ENCODE assay signal across 8 cellular contexts in the genomic region with DNA sequence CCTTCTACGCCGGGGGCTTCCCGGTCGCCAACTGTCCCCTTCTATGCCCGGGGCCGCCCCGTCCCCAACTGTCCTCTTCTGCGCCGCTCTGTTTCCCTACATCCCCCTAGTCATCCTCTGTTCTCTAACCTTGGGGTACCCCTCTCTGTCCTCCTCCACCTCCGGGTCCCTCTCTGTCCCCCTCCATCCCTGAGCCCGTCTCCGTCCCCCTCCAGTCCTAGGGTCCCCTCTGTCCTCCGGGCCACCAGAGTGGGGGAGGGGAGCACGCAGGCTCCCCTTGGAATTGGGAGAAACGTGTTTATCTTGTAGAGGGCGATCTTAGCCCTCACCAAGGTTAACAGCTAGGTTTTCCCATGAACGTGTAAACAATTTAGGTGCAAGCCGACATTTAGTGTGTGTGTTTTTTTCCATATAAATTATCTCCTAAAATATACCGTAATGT. TPM values are rescaled to one million over a fixed set of nuclear protein-coding genes. Genes with fewer than 3 reads are reported as not detected.
DNase-seq lines count a peak whose midpoint lies in the region; ATAC-seq and TF ChIP-seq lines count a peak whose summit lies in the region.

No MANE protein-coding gene starts in this region.

- H3K36me3 ChIP-seq in HEK293 (ENCODE audit: control insufficient read depth in 2 of 2, insufficient read depth in 1 of 2, low read length in 2 of 2) (peaks cover 13 to 16% of the 10 kb centered on the region in 2 experiments), SK-N-MC (ENCODE audit: insufficient read depth, low read length) (peaks cover 19% of the 10 kb centered on the region), right lobe of liver (peaks cover 0 to 17% (median 8%) of the 10 kb centered on the region in 4 donors), stomach smooth muscle (ENCODE audit: control insufficient read depth in 2 of 2, insufficient read depth in 2 of 2, low read length in 2 of 2) (peaks cover 11% of the 10 kb centered on the region in 2 donors)

- peak overlapping the region; percentile 55 for H3K4me3 ChIP-seq in HEK293 (ENCODE audit: low read depth, low read length)
- H3K4me3 ChIP-seq in SK-N-MC, result peak overlapping the region; percentile 80
- peak overlapping the region; percentile 58 to 69 (median 60) for H3K4me3 ChIP-seq in right lobe of liver
- H3K4me3 ChIP-seq in stomach smooth muscle (ENCODE audit: low read length in 2 of 2), result peak overlapping the region; percentile 85 to 89

- in situ Hi-C loops in Caki2 (cut with HindIII; ENCODE audit: low pct_unique_long_range_greater_than_20kb, low sequenced_read_pairs), result no loop called here

- H3K9me3 ChIP-seq in HEK293 (ENCODE audit: control insufficient read depth, insufficient read depth, low read depth, low read length) (no peaks in the 10 kb centered on the region), SK-N-MC (ENCODE audit: low read depth, low read length) (no peaks in the 10 kb centered on the region), right lobe of liver (no peaks in the 10 kb centered on the region), stomach smooth muscle (ENCODE audit: control insufficient read depth in 2 of 2, low read length in 2 of 2) (no peaks in the 10 kb centered on the region)

- DNase-seq in Caki2 (ENCODE audit: low read depth) (peak; percentile 56), SK-N-MC (ENCODE audit: low read depth, low spot score) (no peak), cerebellum (ENCODE audit: low spot score) (peak; percentile 56), right lobe of liver (peak; percentile 71 to 78 (median 78)), activated gamma-delta T cell (lab: John Stamatoyannopoulos, UW) (no peak), kidney glomerular epithelial cell (lab: John Stamatoyannopoulos, UW) (no peak)

- TF ChIP-seq CTCF in HEK293 (tag by site-specific recombination; IDR thresholded peaks at IDR 0.05) (0 out of 2 replicates have a peak, but pooled peaks have one; percentile 13), right lobe of liver (IDR thresholded peaks at IDR 0.05) (no peak)

- CTCF ChIA-PET in HEK293 (lab: Yijun Ruan, JAX), result no interaction called here

- intact Hi-C loops in right lobe of liver (cut with DNase I), result no loop called here

- 1% methylated on average over 19 of the region's 19 CpGs for WGBS in right lobe of liver (ENCODE audit: insufficient coverage, low coverage, low lambda C conversion rate, missing lambda C conversion rate)

- TF ChIP-seq POLR2A in right lobe of liver (IDR thresholded peaks at IDR 0.05), result no peak

- H3K9ac ChIP-seq in SK-N-MC (ENCODE audit: insufficient read length) (peak overlapping the region; percentile 98), stomach smooth muscle (ENCODE audit: low read length in 2 of 2) (peak overlapping the region; percentile 97 to 99)

- H3K4me1 ChIP-seq in HEK293 (ENCODE audit: control insufficient read depth, insufficient read depth, low read length), result peaks cover 6% of the 10 kb centered on the region; the same call in 1 of the 2 replicates
- H3K4me1 ChIP-seq in right lobe of liver, result peaks cover 0 to 18% (median 4%) of the 10 kb centered on the region in 4 donors
- H3K4me1 ChIP-seq in stomach smooth muscle (ENCODE audit: control insufficient read depth, insufficient read depth, low read length), result peaks cover 21% of the 10 kb centered on the region

- H3K27me3 ChIP-seq in right lobe of liver, result no peaks in the 10 kb centered on the region
- no peaks in the 10 kb centered on the region for H3K27me3 ChIP-seq in stomach smooth muscle (ENCODE audit: control insufficient read depth in 1 of 2, insufficient read depth in 2 of 2, low read length in 2 of 2)

- H3K27ac ChIP-seq in HEK293 (ENCODE audit: extremely low read depth, low read depth, low read length) (peak overlapping the region; percentile 97), SK-N-MC (peak overlapping the region; percentile 93), right lobe of liver (peak overlapping the region; percentile 100), stomach smooth muscle (ENCODE audit: low read length) (peak overlapping the region; percentile 100)

- peak; percentile 26 to 36 (median 32) for ATAC-seq in right lobe of liver

- POLR2A ChIA-PET in HEK293 (lab: Yijun Ruan, JAX), result interaction anchor here (0.8 to 4.0 kb wide), 33 partner anchors 8 to 613 kb away, joined by 3 to 57 read pairs (median 5); partner anchors contain the start of gene PITRM1

TF ChIP-seq in HEK293, 187 proteins besides CTCF, POLR2A, EP300 and RAD21 (continues in another document):
- TF ChIP-seq, protein P1, sequence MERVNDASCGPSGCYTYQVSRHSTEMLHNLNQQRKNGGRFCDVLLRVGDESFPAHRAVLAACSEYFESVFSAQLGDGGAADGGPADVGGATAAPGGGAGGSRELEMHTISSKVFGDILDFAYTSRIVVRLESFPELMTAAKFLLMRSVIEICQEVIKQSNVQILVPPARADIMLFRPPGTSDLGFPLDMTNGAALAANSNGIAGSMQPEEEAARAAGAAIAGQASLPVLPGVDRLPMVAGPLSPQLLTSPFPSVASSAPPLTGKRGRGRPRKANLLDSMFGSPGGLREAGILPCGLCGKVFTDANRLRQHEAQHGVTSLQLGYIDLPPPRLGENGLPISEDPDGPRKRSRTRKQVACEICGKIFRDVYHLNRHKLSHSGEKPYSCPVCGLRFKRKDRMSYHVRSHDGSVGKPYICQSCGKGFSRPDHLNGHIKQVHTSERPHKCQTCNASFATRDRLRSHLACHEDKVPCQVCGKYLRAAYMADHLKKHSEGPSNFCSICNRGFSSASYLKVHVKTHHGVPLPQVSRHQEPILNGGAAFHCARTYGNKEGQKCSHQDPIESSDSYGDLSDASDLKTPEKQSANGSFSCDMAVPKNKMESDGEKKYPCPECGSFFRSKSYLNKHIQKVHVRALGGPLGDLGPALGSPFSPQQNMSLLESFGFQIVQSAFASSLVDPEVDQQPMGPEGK (tag by site-specific recombination; IDR thresholded peaks at IDR 0.05), result peak; percentile 77
- TF ChIP-seq ZBTB20 (tag by site-specific recombination; IDR thresholded peaks at IDR 0.05) (peak; percentile 29; the same call in 1 of the 2 replicates), REPIN1 (tag by site-specific recombination; IDR thresholded peaks at IDR 0.05; ENCODE audit: low read depth) (peak; percentile 8; the same call in 1 of the 2 replicates), SP3 (tag by site-specific recombination; IDR thresholded peaks at IDR 0.05) (no peak), ZNF792 (tag by site-specific recombination; IDR thresholded peaks at IDR 0.05) (0 out of 2 replicates have a peak, but pooled peaks have one; percentile 29), ZNF133 (tag by site-specific recombination; IDR thresholded peaks at IDR 0.05) (no peak), ZBTB1 (tag by site-specific recombination; IDR thresholded peaks at IDR 0.05) (0 out of 2 replicates have a peak, but pooled peaks have one; percentile 7), SP7 (tag by site-specific recombination; IDR thresholded peaks at IDR 0.05) (peak; percentile 33; the same call in 1 of the 2 replicates), ZNF76 (tag by site-specific recombination; IDR thresholded peaks at IDR 0.05; ENCODE audit: borderline replicate concordance, low read depth) (0 out of 2 replicates have a peak, but pooled peaks have one; percentile 32), ZXDB (tag by site-specific recombination; IDR thresholded peaks at IDR 0.05) (peak; percentile 62), ZNF394 (tag by site-specific recombination; IDR thresholded peaks at IDR 0.05; ENCODE audit: borderline replicate concordance) (peak; percentile 28; the same call in 1 of the 2 replicates), ZNF548 (tag by site-specific recombination; IDR thresholded peaks at IDR 0.05) (no peak), ZNF214 (tag by site-specific recombination; IDR thresholded peaks at IDR 0.05; ENCODE audit: borderline replicate concordance) (no peak), KLF8 (tag by site-specific recombination; IDR thresholded peaks at IDR 0.05) (peak; percentile 42)
- TF ChIP-seq, protein P2, sequence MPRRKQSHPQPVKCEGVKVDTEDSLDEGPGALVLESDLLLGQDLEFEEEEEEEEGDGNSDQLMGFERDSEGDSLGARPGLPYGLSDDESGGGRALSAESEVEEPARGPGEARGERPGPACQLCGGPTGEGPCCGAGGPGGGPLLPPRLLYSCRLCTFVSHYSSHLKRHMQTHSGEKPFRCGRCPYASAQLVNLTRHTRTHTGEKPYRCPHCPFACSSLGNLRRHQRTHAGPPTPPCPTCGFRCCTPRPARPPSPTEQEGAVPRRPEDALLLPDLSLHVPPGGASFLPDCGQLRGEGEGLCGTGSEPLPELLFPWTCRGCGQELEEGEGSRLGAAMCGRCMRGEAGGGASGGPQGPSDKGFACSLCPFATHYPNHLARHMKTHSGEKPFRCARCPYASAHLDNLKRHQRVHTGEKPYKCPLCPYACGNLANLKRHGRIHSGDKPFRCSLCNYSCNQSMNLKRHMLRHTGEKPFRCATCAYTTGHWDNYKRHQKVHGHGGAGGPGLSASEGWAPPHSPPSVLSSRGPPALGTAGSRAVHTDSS (tag by site-specific recombination; IDR thresholded peaks at IDR 0.05), result no peak
- TF ChIP-seq, protein P3, sequence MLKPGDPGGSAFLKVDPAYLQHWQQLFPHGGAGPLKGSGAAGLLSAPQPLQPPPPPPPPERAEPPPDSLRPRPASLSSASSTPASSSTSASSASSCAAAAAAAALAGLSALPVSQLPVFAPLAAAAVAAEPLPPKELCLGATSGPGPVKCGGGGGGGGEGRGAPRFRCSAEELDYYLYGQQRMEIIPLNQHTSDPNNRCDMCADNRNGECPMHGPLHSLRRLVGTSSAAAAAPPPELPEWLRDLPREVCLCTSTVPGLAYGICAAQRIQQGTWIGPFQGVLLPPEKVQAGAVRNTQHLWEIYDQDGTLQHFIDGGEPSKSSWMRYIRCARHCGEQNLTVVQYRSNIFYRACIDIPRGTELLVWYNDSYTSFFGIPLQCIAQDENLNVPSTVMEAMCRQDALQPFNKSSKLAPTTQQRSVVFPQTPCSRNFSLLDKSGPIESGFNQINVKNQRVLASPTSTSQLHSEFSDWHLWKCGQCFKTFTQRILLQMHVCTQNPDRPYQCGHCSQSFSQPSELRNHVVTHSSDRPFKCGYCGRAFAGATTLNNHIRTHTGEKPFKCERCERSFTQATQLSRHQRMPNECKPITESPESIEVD (tag by site-specific recombination; IDR thresholded peaks at IDR 0.05), result no peak

RNA-seq across cellular contexts. Expression of gene KLF6, which starts 0.9 kb away (rescaled TPM):
- total RNA-seq in Caki2 (2014; rRNA removed; shearing (Covaris generic); ENCODE audit: low replicate concordance), result 36.8 and 40.2 TPM in 2 replicates
- total RNA-seq in cerebellum (35.0 TPM), right lobe of liver (10 to 100 TPM; 25.2 to 86.4 (median 75.2) TPM)

Comparison
In these comparisons a context has a peak if more than half of its experiments do, and no peak if none do; other contexts are left out.
1. DNase-seq: peak in Caki2 (single experiment), cerebellum (single experiment) and right lobe of liver (3 of 3); none in SK-N-MC (single experiment), activated gamma-delta T cell (single experiment) and kidney glomerular epithelial cell (single experiment).
2. Peak in every context shown above with its lines, with median percentiles within 50 percentile points of each other: H3K27ac ChIP-seq and H3K4me3 ChIP-seq.